ENCODE assay signal across 25 cellular contexts in genomic region chr2:96129528-96130120, GRCh38. TPM values are rescaled to one million over a fixed set of nuclear protein-coding genes. Genes with fewer than 3 reads are reported as not detected.
"Had no signal": no experiment of that assay in that cellular context is flagged by ENCODE, and none has a peak within 500 bp of the region (broad histone marks: within the 10 kb centered on the region; RNA-seq: fewer than 3 reads in every experiment).

No MANE protein-coding gene starts in this region.

- ATAC-seq: activated T-helper 17 cell treated with anti-CD3 and anti-CD28 coated beads, Interleukin-2, amount 50 U/mL, for 72 hours; left cardiac atrium; stimulated activated naive B cell treated with anti-CD40 and anti-IgM and Interleukin-4, amounts not matched to agents 10 μg/mL and 1 μg/mL and 100 μg/mL, for 72 hours had no signal

- H3K27ac ChIP-seq: heart left ventricle, neural progenitor cell, sigmoid colon, thoracic aorta, vagina had no signal

- H3K4me2 ChIP-seq: neural progenitor cell, smooth muscle cell had no signal

- H3K4me1 Mint-ChIP-seq: neural progenitor cell; stimulated activated naive B cell treated with anti-CD40 and anti-IgM and Interleukin-4, amounts not matched to agents 10 μg/mL and 1 μg/mL and 100 μg/mL, for 72 hours had no signal

- DNase-seq: activated CD4-positive, alpha-beta T cell treated with anti-CD3 and anti-CD28 coated beads for 1 hour; activated naive CD8-positive, alpha-beta T cell treated with anti-CD3 and anti-CD28 coated beads for 36 hours; cortex of kidney; heart left ventricle; islet precursor cell; left cardiac atrium; mesenchymal stem cell; naive B cell; sigmoid colon; stimulated activated CD4-positive, alpha-beta T cell treated with anti-CD3 and anti-CD28 coated beads, Interleukin-15, amount 100 ng/mL, for 24 hours; stimulated activated naive B cell treated with anti-CD40 and anti-IgM and Interleukin-4, amounts not matched to agents 10 μg/mL and 1 μg/mL and 100 μg/mL, for 72 hours had no signal

- H3K4me3 Mint-ChIP-seq: activated naive CD8-positive, alpha-beta T cell treated with anti-CD3 and anti-CD28 coated beads for 36 hours; activated T-helper 17 cell treated with anti-CD3 and anti-CD28 coated beads, Interleukin-2, amount 50 U/mL, for 72 hours; naive B cell; neural progenitor cell; stimulated activated naive B cell treated with anti-CD40 and anti-IgM and Interleukin-4, amounts not matched to agents 10 μg/mL and 1 μg/mL and 100 μg/mL, for 72 hours; type B pancreatic cell had no signal

- H3K4me1 ChIP-seq: heart left ventricle, neural progenitor cell, sigmoid colon, vagina had no signal

- H3K27me3 ChIP-seq: sigmoid colon, vagina had no signal

- H3K27ac Mint-ChIP-seq: neural progenitor cell; stimulated activated naive B cell treated with anti-CD40 and anti-IgM and Interleukin-4, amounts not matched to agents 10 μg/mL and 1 μg/mL and 100 μg/mL, for 72 hours; type B pancreatic cell had no signal

- H3K4me3 ChIP-seq: heart left ventricle, neural progenitor cell, sigmoid colon, smooth muscle cell, thoracic aorta, vagina had no signal

- H3K36me3 ChIP-seq: heart left ventricle, neural progenitor cell, sigmoid colon, thoracic aorta, vagina had no signal

- H2AFZ ChIP-seq: neural progenitor cell had no signal

- H3K36me3 Mint-ChIP-seq: neural progenitor cell, type B pancreatic cell had no signal

- H3K9me3 ChIP-seq: heart left ventricle, sigmoid colon, thoracic aorta, vagina had no signal

- H3K9ac ChIP-seq: neural progenitor cell had no signal

- H3K27me3 Mint-ChIP-seq: activated naive CD8-positive, alpha-beta T cell treated with anti-CD3 and anti-CD28 coated beads for 36 hours had no signal

- H3K9me3 Mint-ChIP-seq: activated naive CD8-positive, alpha-beta T cell treated with anti-CD3 and anti-CD28 coated beads for 36 hours; activated T-helper 17 cell treated with anti-CD3 and anti-CD28 coated beads, Interleukin-2, amount 50 U/mL, for 72 hours; naive B cell; neural progenitor cell; stimulated activated naive B cell treated with anti-CD40 and anti-IgM and Interleukin-4, amounts not matched to agents 10 μg/mL and 1 μg/mL and 100 μg/mL, for 72 hours; type B pancreatic cell had no signal

RNA-seq across cellular contexts. Expression of gene ASTL, which starts 8.7 kb away (rescaled TPM):
- total RNA-seq: astrocyte, cerebellum, epithelial cell of proximal tubule, fibroblast of villous mesenchyme, heart left ventricle, left cardiac atrium, mucosa of gallbladder, osteoblast, posterior vena cava, renal cortical epithelial cell, sigmoid colon, thoracic aorta, vagina had no signal
- polyA plus RNA-seq: smooth muscle cell had no signal

RNA-seq across cellular contexts. Expression of gene ADRA2B, which starts 13.3 kb away (rescaled TPM):
- total RNA-seq: astrocyte, cerebellum, fibroblast of villous mesenchyme, renal cortical epithelial cell had no signal
